ENCODE assay signal across 20 cellular contexts in genomic region chr22:23205330-23205729, GRCh38. TPM values are rescaled to one million over a fixed set of nuclear protein-coding genes. Genes with fewer than 3 reads are reported as not detected.
DNase-seq lines count a peak whose midpoint lies in the region; ATAC-seq and TF ChIP-seq lines count a peak whose summit lies in the region.
"Had no signal": no experiment of that assay in that cellular context is flagged by ENCODE, and none has a peak within 500 bp of the region (broad histone marks: within the 10 kb centered on the region; RNA-seq: fewer than 3 reads in every experiment).

No MANE protein-coding gene starts in this region.

- H3K27me3 ChIP-seq in left ventricle myocardium inferior (ENCODE audit: low read depth) (no peaks in the 10 kb centered on the region), dorsolateral prefrontal cortex (no peaks in the 10 kb centered on the region), aorta (ENCODE audit: control insufficient read depth in 1 of 2, insufficient read depth in 2 of 2, low read length in 1 of 2) (no peaks in the 10 kb centered on the region)
- H3K27me3 ChIP-seq: BLaER1 treated with 17β-estradiol and CSF1 and Interleukin-3, amounts not matched to agents 10 nM and 100 nM; ovary; upper lobe of left lung had no signal

- no peak for TF ChIP-seq CTCF in left ventricle myocardium inferior (IDR thresholded peaks at IDR 0.05; ENCODE audit: borderline replicate concordance)
- TF ChIP-seq CTCF in dorsolateral prefrontal cortex (IDR thresholded peaks at IDR 0.05 in 54 of 56, conservative IDR thresholded peaks at IDR 0.05 in 2 of 56; ENCODE audit: low read depth in 1 of 56, partially characterized antibody in 56 of 56): no peak
- TF ChIP-seq CTCF in nephron progenitor cell (IDR thresholded peaks at IDR 0.05): no peak

- peak overlapping the region; percentile 75 for H3K27ac ChIP-seq in left ventricle myocardium inferior (replicated peaks)
- peak overlapping the region in 42 of 59 donors; percentile 4 to 75 (median 54) for H3K27ac ChIP-seq in dorsolateral prefrontal cortex
- H3K27ac ChIP-seq in aorta (ENCODE audit: low read depth in 1 of 2, low read length in 2 of 2): peak overlapping the region in 1 of 2 donors; percentile 88
- H3K27ac ChIP-seq: A549; BLaER1 treated with 17β-estradiol and CSF1 and Interleukin-3, amounts not matched to agents 10 nM and 100 nM; ovary; upper lobe of left lung had no signal

- H3K4me1 Mint-ChIP-seq in nephron progenitor cell: peaks cover 71% of the 10 kb centered on the region

- H3K4me3 ChIP-seq in left ventricle myocardium inferior: no peak overlapping the region
- H3K4me3 ChIP-seq in dorsolateral prefrontal cortex: no peak overlapping the region
- no peak overlapping the region for H3K4me3 ChIP-seq in aorta (ENCODE audit: low read length in 2 of 2)
- H3K4me3 ChIP-seq: A549; BLaER1 treated with 17β-estradiol and CSF1 and Interleukin-3, amounts not matched to agents 10 nM and 100 nM; ovary; smooth muscle cell; upper lobe of left lung had no signal

- peaks cover 29% of the 10 kb centered on the region for H3K36me3 Mint-ChIP-seq in nephron progenitor cell (ENCODE audit: low read depth)

- H3K9me3 ChIP-seq in left ventricle myocardium inferior (replicated peaks) (no peaks in the 10 kb centered on the region), aorta (ENCODE audit: control insufficient read depth, low read length) (no peaks in the 10 kb centered on the region)
- H3K9me3 ChIP-seq: A549; BLaER1 treated with 17β-estradiol and CSF1 and Interleukin-3, amounts not matched to agents 10 nM and 100 nM; ovary; upper lobe of left lung had no signal

- H3K27ac Mint-ChIP-seq in nephron progenitor cell: peak overlapping the region; percentile 39
- H3K27ac Mint-ChIP-seq: T-helper 17 cell had no signal

- ATAC-seq in aorta (ENCODE audit: low FRiP score): peak; percentile 44
- ATAC-seq: A549, HCT116, T-helper 17 cell had no signal

- intact Hi-C loops in left ventricle myocardium inferior (cut with micrococcal nuclease) (no loop called here), cardiac septum (cut with DNase I) (loop anchor here (2.0 kb wide), 1 partner anchor 51 kb away; no protein-coding TSS in a partner anchor), dorsolateral prefrontal cortex (cut with DNase I) (no loop called here), aorta (cut with DNase I) (no loop called here)

- H3K27me3 Mint-ChIP-seq in nephron progenitor cell (ENCODE audit: low read depth, poor library complexity): no peaks in the 10 kb centered on the region
- H3K27me3 Mint-ChIP-seq: central memory CD8-positive, alpha-beta T cell; T-helper 17 cell had no signal

- H3K36me3 ChIP-seq in left ventricle myocardium inferior (no peaks in the 10 kb centered on the region), aorta (ENCODE audit: control insufficient read depth in 1 of 2, insufficient read depth in 2 of 2, low read length in 1 of 2) (no peaks in the 10 kb centered on the region)
- H3K36me3 ChIP-seq: ovary had no signal

- H3K4me1 ChIP-seq in left ventricle myocardium inferior: peaks cover 35% of the 10 kb centered on the region
- peaks cover 0 to 4% of the 10 kb centered on the region in 2 donors for H3K4me1 ChIP-seq in aorta (ENCODE audit: control insufficient read depth in 1 of 2, insufficient read depth in 2 of 2, low read length in 2 of 2)
- H3K4me1 ChIP-seq: A549 had no signal

- WGBS in aorta, 2 donors: 5 to 11% methylated on average over 5 of the region's 5 CpGs

- H3K4me3 Mint-ChIP-seq in nephron progenitor cell: no peak overlapping the region
- H3K4me3 Mint-ChIP-seq: central memory CD8-positive, alpha-beta T cell; T-helper 17 cell had no signal

- no peaks in the 10 kb centered on the region for H3K9me3 Mint-ChIP-seq in nephron progenitor cell
- H3K9me3 Mint-ChIP-seq: central memory CD8-positive, alpha-beta T cell had no signal

- DNase-seq in left ventricle myocardium inferior: peak; percentile 7
- no peak for DNase-seq in cardiac septum (ENCODE audit: low spot score)
- DNase-seq in dorsolateral prefrontal cortex: peak in 1 of 10 donors; percentile 27
- DNase-seq in nephron progenitor cell: no peak
- peak in 1 of 2 donors; percentile 64 for DNase-seq in aorta
- no peak for DNase-seq in COLO829 (ENCODE audit: low spot score)
- no peak for DNase-seq in NCI-H146 (lab: John Stamatoyannopoulos, UW)
- no peak for DNase-seq in GM19238 (ENCODE audit: insufficient read length, low spot score)
- DNase-seq: activated CD4-positive, CD25-positive, alpha-beta regulatory T cell; foreskin fibroblast; left colon; SHP77 treated with DMSO at 0.1 percent for 48 hours; T-helper 17 cell had no signal

RNA-seq across cellular contexts. Expression of gene BCR, which starts 25.0 kb away (rescaled TPM):
- total RNA-seq in left ventricle myocardium inferior (26.7 TPM), cardiac septum (24.3 TPM), dorsolateral prefrontal cortex (100 to 1,000 TPM in 90 of 120 experiments, 10 to 100 TPM in 30; 54.7 to 211 (median 113) TPM), aorta (100 to 1,000 TPM; 113 to 120 TPM)
- polyA plus RNA-seq in aorta: 10 to 100 TPM in 1 of 2 donors, 1 to 10 TPM in 1; 5.3 to 30.1 TPM
